8 cellular contexts compared by ENCODE assay signal in the genomic region with DNA sequence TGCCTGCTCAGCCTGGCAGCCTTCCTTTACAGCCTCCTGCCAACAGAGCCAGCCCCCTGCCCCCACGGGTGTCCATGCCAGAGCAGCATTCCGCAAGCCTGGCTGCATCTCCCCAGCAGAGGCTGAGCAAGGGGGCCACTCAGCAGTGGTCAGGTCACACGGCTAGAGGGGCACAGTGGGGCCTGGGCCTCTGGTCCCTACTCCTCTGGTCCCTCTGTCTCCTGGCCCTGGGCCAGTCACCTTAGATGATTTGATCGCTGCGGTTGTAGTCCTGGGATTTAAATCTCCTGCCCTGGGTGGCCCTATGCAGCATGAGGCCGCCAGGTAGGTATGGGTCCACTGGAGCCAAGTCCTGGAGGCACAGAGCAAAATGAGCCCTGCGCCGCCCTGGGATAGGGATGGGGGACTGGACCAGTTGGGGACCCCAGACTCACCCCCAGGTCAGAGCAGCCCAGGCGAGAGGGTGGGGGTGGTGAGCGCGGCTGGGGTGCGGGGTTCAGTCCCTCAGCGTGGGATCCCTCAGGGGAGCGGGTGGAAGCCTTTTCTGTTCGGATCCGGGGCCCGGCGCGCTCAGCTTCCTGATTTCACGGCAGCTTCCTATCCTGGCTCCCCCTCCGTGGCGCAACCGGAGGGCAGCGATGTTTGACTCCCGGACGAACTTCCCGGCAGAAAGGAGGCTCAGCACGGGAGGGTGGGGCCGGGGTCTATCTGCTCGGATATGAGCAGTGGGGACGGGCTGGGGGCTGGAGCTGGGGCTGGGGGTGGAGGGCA. TPM values are rescaled to one million over a fixed set of nuclear protein-coding genes. Genes with fewer than 3 reads are reported as not detected.
DNase-seq lines count a peak whose midpoint lies in the region; ATAC-seq, FAIRE-seq and TF ChIP-seq lines count a peak whose summit lies in the region.

A gene (plus strand): TSS at position 138 of the 771 bp plus-strand sequence. CDS start 4,659 bp downstream, outside the sequence.

- no peaks in the 10 kb centered on the region for H3K27me3 ChIP-seq in ACC112 (ENCODE audit: insufficient read depth, low read length)
- no peaks in the 10 kb centered on the region for H3K27me3 ChIP-seq in SK-N-SH (ENCODE audit: insufficient read depth)
- peaks cover 6% of the 10 kb centered on the region for H3K27me3 ChIP-seq in thymus (ENCODE audit: control insufficient read depth, insufficient read depth)

- peaks cover 21% of the 10 kb centered on the region for H3K4me1 Mint-ChIP-seq in memory B cell

- TF ChIP-seq CTCF in SK-N-SH (IDR thresholded peaks at IDR 0.05) = no peak

- peaks cover 2% of the 10 kb centered on the region for H3K36me3 Mint-ChIP-seq in memory B cell

- TF ChIP-seq POLR2A in GM12891 (IDR thresholded peaks at IDR 0.05; ENCODE audit: low read depth, low read length) = no peak

- CTCF ChIA-PET in SK-N-SH (lab: Yijun Ruan, JAX) = interaction anchor here (0.7 to 2.7 kb wide), 8 partner anchors 17 to 187 kb away, joined by 3 to 12 read pairs (median 4); a partner anchor contains a TSS

- no peaks in the 10 kb centered on the region for H3K9me3 ChIP-seq in SK-N-SH
- H3K9me3 ChIP-seq in thymus (ENCODE audit: control insufficient read depth) = no peaks in the 10 kb centered on the region

- no peak for TF ChIP-seq RAD21 in SK-N-SH (IDR thresholded peaks at IDR 0.05; ENCODE audit: low read length)

- H3K79me2 ChIP-seq in ACC112 (ENCODE audit: control insufficient read depth, insufficient read depth, low read length, unreplicated experiment) = peaks cover 69% of the 10 kb centered on the region
- peaks cover 57% of the 10 kb centered on the region for H3K79me2 ChIP-seq in SK-N-SH (ENCODE audit: insufficient read depth)

- H3K4me1 ChIP-seq in ACC112 (ENCODE audit: control insufficient read depth, insufficient read depth, low read length, unreplicated experiment) (peaks cover 52% of the 10 kb centered on the region), SK-N-SH (ENCODE audit: control insufficient read depth in 1 of 2, insufficient read depth in 2 of 2, low read depth in 1 of 2, low read length in 1 of 2) (peaks cover 24 to 42% of the 10 kb centered on the region in 2 experiments), thymus (ENCODE audit: control insufficient read depth, insufficient read depth, low read length) (peaks cover 3% of the 10 kb centered on the region)

- H3K9ac ChIP-seq in SK-N-SH = peak within 1 kb of the TSS; percentile 88

- in situ Hi-C loops in endometrial microvascular endothelial cells (cut with HindIII; ENCODE audit: inconsistent ontology term, low pct_unique_long_range_greater_than_20kb, low sequenced_read_pairs) = no loop called here

- peak within 1 kb of the TSS; percentile 70 for H3K27ac Mint-ChIP-seq in memory B cell

- POLR2A ChIA-PET in SK-N-SH (lab: Yijun Ruan, JAX) = interaction anchor here (0.9 to 1.5 kb wide), 2 partner anchors 53 kb away, joined by 3 to 4 read pairs; a partner anchor contains a TSS

- peak within 1 kb of the TSS; percentile 90 for H3K4me3 Mint-ChIP-seq in memory B cell

- WGBS in SK-N-SH (ENCODE audit: low lambda C conversion rate) = 20% methylated on average over 5 of the region's 31 CpGs
- 26% methylated on average over 31 of the region's 31 CpGs for WGBS in thymus

- H3K9me2 ChIP-seq in SK-N-SH = no peaks in the 10 kb centered on the region

- H3F3A ChIP-seq in SK-N-SH (replicated peaks; ENCODE audit: insufficient read depth) = peaks cover 24% of the 10 kb centered on the region

- H2AFZ ChIP-seq in ACC112 (ENCODE audit: low read length, unreplicated experiment) (peak within 1 kb of the TSS; percentile 31), SK-N-SH (ENCODE audit: low read depth) (peak within 1 kb of the TSS; percentile 74)

- H3K9me3 Mint-ChIP-seq in memory B cell = no peaks in the 10 kb centered on the region

- no peak for FAIRE-seq in GM12891 (lab: Jason Lieb, UNC)

- H3K36me3 ChIP-seq in ACC112 (ENCODE audit: insufficient read depth, low read length) = 0 out of 2 replicates have a peak, but pooled peaks cover 6% of the 10 kb centered on the region
- H3K36me3 ChIP-seq in SK-N-SH (replicated peaks in 1 of 2; ENCODE audit: control insufficient read depth in 1 of 2, insufficient read depth in 2 of 2, low read length in 1 of 2) = peaks cover 5 to 16% of the 10 kb centered on the region in 2 experiments
- peaks cover 6% of the 10 kb centered on the region for H3K36me3 ChIP-seq in thymus (ENCODE audit: control insufficient read depth, insufficient read depth)

- peak within 1 kb of the TSS; percentile 83 for H3K4me3 ChIP-seq in ACC112 (ENCODE audit: low read depth, low read length)
- H3K4me3 ChIP-seq in SK-N-SH (ENCODE audit: low read depth in 2 of 2, low read length in 1 of 2) = peak within 1 kb of the TSS; percentile 83 to 91
- peak within 1 kb of the TSS; percentile 50 for H3K4me3 ChIP-seq in thymus (ENCODE audit: low read length)

- H3K27ac ChIP-seq in ACC112 (ENCODE audit: low read depth, low read length) (peak within 1 kb of the TSS; percentile 88), SK-N-SH (ENCODE audit: low read depth in 2 of 2, low read length in 1 of 2) (peak within 1 kb of the TSS; percentile 83 to 84), thymus (ENCODE audit: low read depth) (peak within 1 kb of the TSS; percentile 20)

- TF ChIP-seq EP300 in SK-N-SH (IDR thresholded peaks at IDR 0.05; ENCODE audit: borderline replicate concordance in 1 of 2, low read depth in 1 of 2, low read length in 1 of 2) = no peak

- ATAC-seq in memory B cell (ENCODE audit: low read depth) = peak; percentile 35
- no peak for ATAC-seq in HG03354 (IDR thresholded peaks at IDR 0.05; ENCODE audit: poor library complexity, severe bottlenecking, unreplicated experiment)

- DNase-seq in GM12891 (ENCODE audit: insufficient read length, low spot score) (peak; percentile 29), SK-N-SH (no peak), memory B cell (ENCODE audit: low spot score in 2 of 2) (peak in 1 of 2 donors; percentile 21), NCI-H2107 treated with DMSO at 0.1 percent for 48 hours (lab: John Stamatoyannopoulos, UW; ENCODE audit: unreplicated experiment) (no peak)

- H3K27me3 Mint-ChIP-seq in memory B cell = peaks cover 5% of the 10 kb centered on the region

- H4K20me1 ChIP-seq in SK-N-SH (ENCODE audit: insufficient read depth) = peaks cover 8% of the 10 kb centered on the region; the same call in 1 of the 2 replicates

- peak within 1 kb of the TSS; percentile 99 for H3K4me2 ChIP-seq in SK-N-SH

TF ChIP-seq in GM12891, 5 proteins besides CTCF, POLR2A, EP300 and RAD21:
- no peak for TF ChIP-seq TAF1 (IDR thresholded peaks at IDR 0.05; ENCODE audit: low read depth, low read length)

TF ChIP-seq in SK-N-SH, 30 proteins besides CTCF, POLR2A, EP300 and RAD21:
- TF ChIP-seq FOXJ3 (CRISPR knock-in tag; IDR thresholded peaks at IDR 0.05) (no peak), NFIC (IDR thresholded peaks at IDR 0.05; ENCODE audit: borderline replicate concordance) (peak; percentile 68), GATA2 (CRISPR knock-in tag; IDR thresholded peaks at IDR 0.05) (no peak), MEF2A (IDR thresholded peaks at IDR 0.05; ENCODE audit: borderline replicate concordance, low read depth) (no peak), SIN3A (IDR thresholded peaks at IDR 0.05; ENCODE audit: borderline replicate concordance, low read depth, low read length) (0 out of 2 replicates have a peak, but pooled peaks have one; percentile 6), ELF1 (IDR thresholded peaks at IDR 0.05) (no peak), EZH2phosphoT487 (IDR thresholded peaks at IDR 0.05; ENCODE audit: borderline replicate concordance, low read depth) (no peak), SMC3 (IDR thresholded peaks at IDR 0.05; ENCODE audit: low read depth, low read length) (no peak), TEAD4 (IDR thresholded peaks at IDR 0.05; ENCODE audit: borderline replicate concordance, insufficient read depth) (no peak)
- TF ChIP-seq, protein P1, sequence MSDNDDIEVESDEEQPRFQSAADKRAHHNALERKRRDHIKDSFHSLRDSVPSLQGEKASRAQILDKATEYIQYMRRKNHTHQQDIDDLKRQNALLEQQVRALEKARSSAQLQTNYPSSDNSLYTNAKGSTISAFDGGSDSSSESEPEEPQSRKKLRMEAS (IDR thresholded peaks at IDR 0.05; ENCODE audit: low read depth) = peak; percentile 31; the same call in 1 of the 2 replicates
- TF ChIP-seq, protein P2, sequence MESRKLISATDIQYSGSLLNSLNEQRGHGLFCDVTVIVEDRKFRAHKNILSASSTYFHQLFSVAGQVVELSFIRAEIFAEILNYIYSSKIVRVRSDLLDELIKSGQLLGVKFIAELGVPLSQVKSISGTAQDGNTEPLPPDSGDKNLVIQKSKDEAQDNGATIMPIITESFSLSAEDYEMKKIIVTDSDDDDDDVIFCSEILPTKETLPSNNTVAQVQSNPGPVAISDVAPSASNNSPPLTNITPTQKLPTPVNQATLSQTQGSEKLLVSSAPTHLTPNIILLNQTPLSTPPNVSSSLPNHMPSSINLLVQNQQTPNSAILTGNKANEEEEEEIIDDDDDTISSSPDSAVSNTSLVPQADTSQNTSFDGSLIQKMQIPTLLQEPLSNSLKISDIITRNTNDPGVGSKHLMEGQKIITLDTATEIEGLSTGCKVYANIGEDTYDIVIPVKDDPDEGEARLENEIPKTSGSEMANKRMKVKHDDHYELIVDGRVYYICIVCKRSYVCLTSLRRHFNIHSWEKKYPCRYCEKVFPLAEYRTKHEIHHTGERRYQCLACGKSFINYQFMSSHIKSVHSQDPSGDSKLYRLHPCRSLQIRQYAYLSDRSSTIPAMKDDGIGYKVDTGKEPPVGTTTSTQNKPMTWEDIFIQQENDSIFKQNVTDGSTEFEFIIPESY (IDR thresholded peaks at IDR 0.05; ENCODE audit: borderline replicate concordance, low read depth) = no peak

RNA-seq across cellular contexts. Expression of the gene that starts here (rescaled TPM):
- polyA plus RNA-seq in GM12891 (2012; ENCODE audit: low read depth, missing spikeins) = 0.22 TPM
- polyA plus RNA-seq in SK-N-SH (2012; rRNA removed) (9.9 and 13.0 TPM in 2 replicates), thymus (5.1 TPM)
- 4.3 and 7.4 TPM in 2 replicates for polyA plus RNA-seq in SK-N-SH (2012; cell fraction: cytosol; rRNA removed)
- 18.6 and 21.5 TPM in 2 replicates for polyA plus RNA-seq in SK-N-SH (2012; cell fraction: nucleus; rRNA removed)
- 10.9 TPM for total RNA-seq in endometrial microvascular endothelial cells (ENCODE audit: inconsistent ontology term)

Comparison
In these comparisons a context has a peak if more than half of its experiments do, and no peak if none do; other contexts are left out.
1. H3K27ac ChIP-seq: peak in every context shown above with its lines; median percentile 88 in ACC112; 84 in SK-N-SH; 20 in thymus.